8 cellular contexts compared by ENCODE assay signal in genomic region chr2:26080925-26081324, GRCh38. TPM values are rescaled to one million over a fixed set of nuclear protein-coding genes. Genes with fewer than 3 reads are reported as not detected.
A peak's percentile ranks its signal among the peaks of the same experiment; 100 is the strongest.
DNase-seq lines count a peak whose midpoint lies in the region; ATAC-seq, FAIRE-seq and TF ChIP-seq lines count a peak whose summit lies in the region.
"Not testable (repeated sequence)": the region's sequence is repeated elsewhere in the genome, so short reads cannot be mapped to it uniquely, and the experiment has no call there.

No MANE protein-coding gene starts in this region.

- peak overlapping the region in 6 of 7 donors; percentile 19 to 84 (median 78) for H3K27ac Mint-ChIP-seq in CD14-positive monocyte
- H3K27ac Mint-ChIP-seq in Calu3 (ENCODE audit: unreplicated experiment); endothelial cell (ENCODE audit: unreplicated experiment): not testable (repeated sequence)
- H3K27ac Mint-ChIP-seq in central memory CD8-positive, alpha-beta T cell (ENCODE audit: low read depth): peak overlapping the region; percentile 27

- peaks cover 41% of the 10 kb centered on the region for H4K20me1 ChIP-seq in HepG2 (ENCODE audit: insufficient read depth, low read length)

- 92% methylated on average over 3 of the region's 3 CpGs for WGBS in HepG2 (ENCODE audit: low lambda C conversion rate)
- 93 to 97% methylated on average over 3 of the region's 3 CpGs for WGBS in tibial nerve, 2 donors

- not testable (repeated sequence) for TF ChIP-seq EP300 in HepG2 (IDR thresholded peaks at IDR 0.05; ENCODE audit: low read depth in 2 of 2, low read length in 2 of 2); HepG2 (CRISPR knock-in tag; IDR thresholded peaks at IDR 0.05; ENCODE audit: borderline replicate concordance); tibial nerve (IDR thresholded peaks at IDR 0.05)

- not testable (repeated sequence) for H3K9ac ChIP-seq in HepG2 (ENCODE audit: insufficient read depth, low read depth, low read length)

- H3K27me3 Mint-ChIP-seq in CD14-positive monocyte (ENCODE audit: low read depth in 3 of 3); Calu3 (ENCODE audit: unreplicated experiment); central memory CD8-positive, alpha-beta T cell; endothelial cell (ENCODE audit: unreplicated experiment): not testable (repeated sequence)

- H3K27me3 ChIP-seq in HepG2 (ENCODE audit: control insufficient read depth in 1 of 2, insufficient read depth in 2 of 2, low read length in 2 of 2); tibial nerve: not testable (repeated sequence)

- not testable (repeated sequence) for DNase-seq in CD14-positive monocyte (ENCODE audit: low spot score); Calu3; HTR-8/SVneo (ENCODE audit: insufficient read length, low spot score); central memory CD8-positive, alpha-beta T cell (ENCODE audit: low spot score in 2 of 2); endothelial cell (ENCODE audit: low spot score); HepG2 (ENCODE audit: low spot score); tibial nerve (ENCODE audit: low spot score in 2 of 2)

- not testable (repeated sequence) for TF ChIP-seq POLR2A in HepG2 (IDR thresholded peaks at IDR 0.05; ENCODE audit: insufficient read depth in 1 of 2, low read depth in 2 of 2, low read length in 2 of 2); tibial nerve (IDR thresholded peaks at IDR 0.05)

- not testable (repeated sequence) for TF ChIP-seq CTCF in CD14-positive monocyte (IDR thresholded peaks at IDR 0.05); Calu3 (IDR thresholded peaks at IDR 0.05; ENCODE audit: unreplicated experiment); endothelial cell (IDR thresholded peaks at IDR 0.05; ENCODE audit: unreplicated experiment); HepG2 (CRISPR knock-in tag; IDR thresholded peaks at IDR 0.05); tibial nerve (IDR thresholded peaks at IDR 0.05)

- peaks cover 82% of the 10 kb centered on the region for H3K79me2 ChIP-seq in HepG2 (ENCODE audit: insufficient read depth, low read length)

- not testable (repeated sequence) for ATAC-seq in central memory CD8-positive, alpha-beta T cell (replicated peaks; ENCODE audit: extremely low read depth, poor library complexity, severe bottlenecking); HepG2

- not testable (repeated sequence) for H2AFZ ChIP-seq in HepG2 (ENCODE audit: low read length)

- in situ Hi-C loops in HepG2 (cut with HindIII; ENCODE audit: extremely low pct_ligation_motif_present, low pct_unique_long_range_greater_than_20kb): not testable (repeated sequence)

- CTCF ChIA-PET in Calu3 (lab: Charles Lee); HepG2 (lab: Yijun Ruan, JAX; ENCODE audit: low intra/inter-chr PET ratio, low total read pairs): not testable (repeated sequence)

- POLR2A ChIA-PET in HepG2 (lab: Yijun Ruan, JAX): not testable (repeated sequence)

- not testable (repeated sequence) for TF ChIP-seq RAD21 in HepG2 (CRISPR knock-in tag; IDR thresholded peaks at IDR 0.05)

- peaks cover 5 to 12% (median 7%) of the 10 kb centered on the region in 7 donors for H3K9me3 Mint-ChIP-seq in CD14-positive monocyte
- H3K9me3 Mint-ChIP-seq in Calu3 (ENCODE audit: low read depth, unreplicated experiment); central memory CD8-positive, alpha-beta T cell; endothelial cell (ENCODE audit: unreplicated experiment): not testable (repeated sequence)

- BruUV-seq in Calu3 (replicated peaks; lab: Mats Ljungman, UMichigan); HepG2 (replicated peaks; lab: Mats Ljungman, UMichigan): not testable (repeated sequence)

- peaks cover 47% of the 10 kb centered on the region for H3K4me1 Mint-ChIP-seq in CD14-positive monocyte
- H3K4me1 Mint-ChIP-seq in Calu3 (ENCODE audit: low read depth, unreplicated experiment): peaks cover 25% of the 10 kb centered on the region
- H3K4me1 Mint-ChIP-seq in central memory CD8-positive, alpha-beta T cell: peaks cover 30% of the 10 kb centered on the region
- H3K4me1 Mint-ChIP-seq in endothelial cell (ENCODE audit: unreplicated experiment): not testable (repeated sequence)

- H3K27ac ChIP-seq in angular gyrus (ENCODE audit: low read depth, low read length) (peak overlapping the region; percentile 52), HepG2 (ENCODE audit: extremely low read length, insufficient read depth, low read length) (peak overlapping the region; percentile 45), tibial nerve (peak overlapping the region in 3 of 4 donors; percentile 48 to 73 (median 70))

- not testable (repeated sequence) for H3K4me3 ChIP-seq in HepG2 (replicated peaks in 1 of 3; ENCODE audit: insufficient read depth in 1 of 3, low read depth in 2 of 3, low read length in 3 of 3); tibial nerve

- peak overlapping the region in 1 of 2 donors; percentile 8 for H3K4me3 Mint-ChIP-seq in CD14-positive monocyte
- peak overlapping the region; percentile 51 for H3K4me3 Mint-ChIP-seq in Calu3 (ENCODE audit: low read depth, unreplicated experiment)
- not testable (repeated sequence) for H3K4me3 Mint-ChIP-seq in central memory CD8-positive, alpha-beta T cell
- H3K4me3 Mint-ChIP-seq in endothelial cell (ENCODE audit: unreplicated experiment): peak overlapping the region; percentile 62

- intact Hi-C loops in CD14-positive monocyte (cut with micrococcal nuclease); Calu3 (cut with micrococcal nuclease; ENCODE audit: unreplicated experiment); HepG2 (cut with micrococcal nuclease; ENCODE audit: unreplicated experiment): not testable (repeated sequence)

- peaks cover 15 to 36% of the 10 kb centered on the region in 2 donors for H3K36me3 Mint-ChIP-seq in CD14-positive monocyte
- H3K36me3 Mint-ChIP-seq in Calu3 (ENCODE audit: insufficient read depth, unreplicated experiment): peaks cover 28% of the 10 kb centered on the region
- H3K36me3 Mint-ChIP-seq in central memory CD8-positive, alpha-beta T cell (ENCODE audit: insufficient read depth): not testable (repeated sequence)
- peaks cover 24% of the 10 kb centered on the region for H3K36me3 Mint-ChIP-seq in endothelial cell (ENCODE audit: low read depth, unreplicated experiment)

- peak; percentile 44 for FAIRE-seq in HTR-8/SVneo (lab: Jason Lieb, UNC)
- FAIRE-seq in HepG2 (lab: Jason Lieb, UNC): not testable (repeated sequence)

- H3K4me2 ChIP-seq in HepG2 (ENCODE audit: low read depth, low read length): 0 out of 2 replicates have a peak overlapping the region, but pooled peaks have one; percentile 1

- H3K4me1 ChIP-seq in HepG2 (ENCODE audit: insufficient read depth, low read length): peaks cover 39% of the 10 kb centered on the region
- H3K4me1 ChIP-seq in tibial nerve: peaks cover 0 to 34% (median 16%) of the 10 kb centered on the region in 4 donors

- not testable (repeated sequence) for H3K36me3 ChIP-seq in HepG2 (replicated peaks in 1 of 2; ENCODE audit: control insufficient read depth in 1 of 2, insufficient read depth in 2 of 2, low read length in 2 of 2); tibial nerve

- H3K9me3 ChIP-seq in HepG2 (ENCODE audit: low read length): peaks cover 11% of the 10 kb centered on the region
- H3K9me3 ChIP-seq in tibial nerve: not testable (repeated sequence)

TF ChIP-seq in HepG2, 621 proteins besides CTCF, POLR2A, EP300 and RAD21 (continues in another document):
- TF ChIP-seq ZNF431 (CRISPR knock-in tag; IDR thresholded peaks at IDR 0.05; ENCODE audit: borderline replicate concordance, low read depth): peak; percentile 98

RNA-seq across cellular contexts. Expression of gene RAB10, which starts 47.0 kb away (rescaled TPM):
- polyA plus RNA-seq in CD14-positive monocyte (100 to 1,000 TPM; 202 to 258 TPM), HepG2 (2011; rRNA removed) (39.0 and 48.2 TPM in 2 replicates)
- total RNA-seq in Calu3 (2022) (149 and 157 TPM in 2 replicates), endothelial cell (ENCODE audit: unreplicated experiment) (130 TPM), HepG2 (2016; rRNA removed; fragmentation: Illumina TruSeq; extraction: Trizol) (106 and 120 TPM in 2 replicates), tibial nerve (100 to 1,000 TPM; 133 to 196 (median 155) TPM)
- 19.3 and 24.2 TPM in 2 replicates for total RNA-seq in HepG2 (2016; cell fraction: cytosol; rRNA removed; fragmentation: Illumina TruSeq; extraction: Trizol; ENCODE audit: low read depth)
- total RNA-seq in HepG2 (2016; cell fraction: insoluble cytoplasmic fraction; rRNA removed; fragmentation: Illumina TruSeq; extraction: Trizol): 113 and 116 TPM in 2 replicates
- 40.0 and 43.5 TPM in 2 replicates for total RNA-seq in HepG2 (2016; cell fraction: membrane; rRNA removed; fragmentation: Illumina TruSeq; extraction: Trizol)
- total RNA-seq in HepG2 (2016; cell fraction: nucleus; rRNA removed; fragmentation: Illumina TruSeq; extraction: Trizol): 72.2 and 76.5 TPM in 2 replicates
- 33.3 and 40.9 TPM in 2 replicates for polyA plus RNA-seq in HepG2 (2011; cell fraction: cytosol; rRNA removed)
- polyA plus RNA-seq in HepG2 (2011; cell fraction: nucleus; rRNA removed): 28.6 and 31.9 TPM in 2 replicates
- 98.5 and 102 TPM in 2 replicates for polyA plus RNA-seq in HepG2 (2012)
- 18.0 and 27.8 TPM in 2 replicates for polyA plus RNA-seq in HepG2 (2016; cell fraction: cytosol; fragmentation: Illumina TruSeq; extraction: Trizol; ENCODE audit: low read depth)
- 113 and 118 TPM in 2 replicates for polyA plus RNA-seq in HepG2 (2016; cell fraction: insoluble cytoplasmic fraction; fragmentation: Illumina TruSeq; extraction: Trizol; ENCODE audit: low read depth)
- polyA plus RNA-seq in HepG2 (2016; cell fraction: membrane; fragmentation: Illumina TruSeq; extraction: Trizol; ENCODE audit: low read depth): 28.6 and 39.1 TPM in 2 replicates
- 112 and 122 TPM in 2 replicates for polyA plus RNA-seq in HepG2 (2016; cell fraction: nucleus; fragmentation: Illumina TruSeq; extraction: Trizol; ENCODE audit: insufficient read depth, low read depth)
- 42.7 and 61.6 TPM in 2 replicates for polyA minus RNA-seq in HepG2 (2011; rRNA and poly(A)+ RNA removed; ENCODE audit: low replicate concordance)
- polyA minus RNA-seq in HepG2 (2011; cell fraction: cytosol; rRNA and poly(A)+ RNA removed): 82.0 and 98.0 TPM in 2 replicates
- 46.1 and 55.2 TPM in 2 replicates for polyA minus RNA-seq in HepG2 (2011; cell fraction: nucleus; rRNA and poly(A)+ RNA removed)
